Comparison of ENCODE assay signal across 7 cellular contexts in the genomic region with DNA sequence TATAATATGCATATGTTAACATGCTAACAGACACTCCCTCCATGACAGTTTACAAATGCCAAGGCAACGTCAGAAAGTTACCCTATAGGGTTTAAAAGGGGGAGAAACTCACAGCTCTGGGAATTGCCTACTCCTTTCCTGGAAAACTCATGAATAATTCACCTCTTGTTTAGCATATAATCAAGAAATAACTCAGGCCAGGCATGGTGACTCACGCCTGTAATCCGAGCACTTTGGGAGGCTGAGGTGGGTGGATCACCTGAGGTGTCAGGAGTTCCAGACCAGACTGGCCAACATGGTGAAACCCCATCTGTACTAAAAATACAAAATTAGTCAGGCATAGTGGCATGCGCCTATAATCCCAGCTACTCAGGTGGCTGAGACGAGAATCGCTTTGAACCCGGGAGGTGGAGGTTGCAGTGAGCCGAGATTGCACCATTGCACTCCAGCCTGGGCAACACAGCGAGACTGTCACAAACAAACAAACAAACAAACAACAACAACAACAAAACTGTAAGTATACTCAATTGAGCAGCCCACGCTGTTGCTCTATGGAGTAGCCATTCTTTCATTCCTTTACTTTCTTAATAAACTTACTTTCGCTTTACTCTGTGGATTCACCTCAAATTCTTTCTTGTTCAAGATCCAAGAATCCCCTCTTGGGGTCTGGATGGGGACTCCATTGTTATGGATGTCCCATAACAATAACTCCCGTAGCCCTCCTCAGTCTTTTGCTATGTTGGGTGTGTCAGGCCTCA. TPM values are rescaled to one million over a fixed set of nuclear protein-coding genes. Genes with fewer than 3 reads are reported as not detected.
A peak's percentile ranks its signal among the peaks of the same experiment; 100 is the strongest.
DNase-seq lines count a peak whose midpoint lies in the region; FAIRE-seq and TF ChIP-seq lines count a peak whose summit lies in the region.
"Not testable (repeated sequence)": the region's sequence is repeated elsewhere in the genome, so short reads cannot be mapped to it uniquely, and the experiment has no call there.

No MANE protein-coding gene starts in this region.

- H3K36me3 ChIP-seq in endothelial cell of umbilical vein (ENCODE audit: control insufficient read depth in 2 of 2, extremely low read depth in 1 of 2, insufficient read depth in 2 of 2, low read length in 2 of 2) = not testable (repeated sequence)

- not testable (repeated sequence) for TF ChIP-seq POLR2A in endothelial cell of umbilical vein (IDR thresholded peaks at IDR 0.05; ENCODE audit: low read depth, low read length)

- dilution Hi-C loops in endothelial cell of umbilical vein (cut with MboI; ENCODE audit: extremely low pct_ligation_motif_present, low sequenced_read_pairs) = not testable (repeated sequence)

- H3K27me3 ChIP-seq in endothelial cell of umbilical vein (ENCODE audit: control insufficient read depth in 2 of 2, insufficient read depth in 2 of 2, low read length in 2 of 2) = not testable (repeated sequence)

- H3K4me1 Mint-ChIP-seq in activated CD4-positive, alpha-beta memory T cell treated with anti-CD3 and anti-CD28 coated beads for 36 hours (ENCODE audit: low read depth) = peaks cover 20% of the 10 kb centered on the region
- H3K4me1 Mint-ChIP-seq in activated naive CD4-positive, alpha-beta T cell treated with anti-CD3 and anti-CD28 coated beads for 36 hours (ENCODE audit: low read depth) = peaks cover 27% of the 10 kb centered on the region

- H4K20me1 ChIP-seq in endothelial cell of umbilical vein (replicated peaks; ENCODE audit: control insufficient read depth, extremely low read depth, insufficient read depth, low read length) = not testable (repeated sequence)

- not testable (repeated sequence) for TF ChIP-seq CTCF in RWPE1 (conservative IDR thresholded peaks at IDR 0.05; ENCODE audit: low read depth); endothelial cell of umbilical vein (IDR thresholded peaks at IDR 0.05; ENCODE audit: extremely low read depth in 1 of 2, insufficient read depth in 1 of 2, low read depth in 1 of 2, low read length in 2 of 2)

- H2AFZ ChIP-seq in endothelial cell of umbilical vein (ENCODE audit: low read depth, low read length) = not testable (repeated sequence)

- not testable (repeated sequence) for H3K9me1 ChIP-seq in endothelial cell of umbilical vein (replicated peaks; ENCODE audit: control insufficient read depth, extremely low read depth, insufficient read depth, low read length)

- H3K4me1 ChIP-seq in endothelial cell of umbilical vein (ENCODE audit: control insufficient read depth, extremely low read depth, insufficient read depth, low read length) = not testable (repeated sequence)

- H3K9me3 Mint-ChIP-seq in activated CD4-positive, alpha-beta memory T cell treated with anti-CD3 and anti-CD28 coated beads for 36 hours; activated naive CD4-positive, alpha-beta T cell treated with anti-CD3 and anti-CD28 coated beads for 36 hours: not testable (repeated sequence)

- H3K27ac ChIP-seq in RWPE1 = peak overlapping the region; percentile 58
- not testable (repeated sequence) for H3K27ac ChIP-seq in endothelial cell of umbilical vein (ENCODE audit: insufficient read depth, low read depth, low read length)

- BruUV-seq in endothelial cell of umbilical vein (replicated peaks; lab: Mats Ljungman, UMichigan) = not testable (repeated sequence)

- H3K9ac ChIP-seq in endothelial cell of umbilical vein (replicated peaks; ENCODE audit: extremely low read depth, insufficient read depth, low read length) = not testable (repeated sequence)

- H3K36me3 Mint-ChIP-seq in activated CD4-positive, alpha-beta memory T cell treated with anti-CD3 and anti-CD28 coated beads for 36 hours = peaks cover 45% of the 10 kb centered on the region
- H3K36me3 Mint-ChIP-seq in activated naive CD4-positive, alpha-beta T cell treated with anti-CD3 and anti-CD28 coated beads for 36 hours (ENCODE audit: low read depth) = peaks cover 49% of the 10 kb centered on the region

- H3K27me3 Mint-ChIP-seq in activated CD4-positive, alpha-beta memory T cell treated with anti-CD3 and anti-CD28 coated beads for 36 hours; activated naive CD4-positive, alpha-beta T cell treated with anti-CD3 and anti-CD28 coated beads for 36 hours (ENCODE audit: low read depth): not testable (repeated sequence)

- peak; percentile 8 for FAIRE-seq in endothelial cell of umbilical vein (lab: Jason Lieb, UNC)

- intact Hi-C loops in activated CD4-positive, alpha-beta memory T cell treated with anti-CD3 and anti-CD28 coated beads for 36 hours (cut with micrococcal nuclease) = loop anchor here (1.0 to 10.0 kb wide), 6 partner anchors 30 to 284 kb away; a partner anchor contains a TSS
- intact Hi-C loops in activated naive CD4-positive, alpha-beta T cell treated with anti-CD3 and anti-CD28 coated beads for 36 hours (cut with micrococcal nuclease) = loop anchor here (1.0 kb wide), 3 partner anchors 60 to 166 kb away; no protein-coding TSS in a partner anchor
- intact Hi-C loops in endothelial cell of umbilical vein (cut with micrococcal nuclease) = not testable (repeated sequence)

- peak overlapping the region; percentile 64 for H3K27ac Mint-ChIP-seq in activated CD4-positive, alpha-beta memory T cell treated with anti-CD3 and anti-CD28 coated beads for 36 hours
- H3K27ac Mint-ChIP-seq in activated naive CD4-positive, alpha-beta T cell treated with anti-CD3 and anti-CD28 coated beads for 36 hours = peak overlapping the region; percentile 74

- not testable (repeated sequence) for H3K79me2 ChIP-seq in endothelial cell of umbilical vein (ENCODE audit: control insufficient read depth, insufficient read depth, low read length)

- H3K4me2 ChIP-seq in endothelial cell of umbilical vein (ENCODE audit: insufficient read depth, low read length) = not testable (repeated sequence)

- not testable (repeated sequence) for H3K9me3 ChIP-seq in endothelial cell of umbilical vein (replicated peaks; ENCODE audit: control insufficient read depth, insufficient read depth, low read length)

- H3K4me3 ChIP-seq in endothelial cell of umbilical vein (replicated peaks in 1 of 3; ENCODE audit: insufficient read depth in 1 of 3, low read depth in 1 of 3, low read length in 3 of 3) = not testable (repeated sequence)

- CTCF ChIA-PET in HEK293T (lab: Yijun Ruan, JAX); endothelial cell of umbilical vein (lab: Charles Lee): not testable (repeated sequence)
- CTCF ChIA-PET in RWPE1 (lab: Yijun Ruan, JAX) = interaction anchor here (0.6 kb wide), 2 partner anchors 8 to 326 kb away, joined by 3 read pairs; no protein-coding TSS in a partner anchor
- CTCF ChIA-PET in activated CD4-positive, alpha-beta memory T cell treated with anti-CD3 and anti-CD28 coated beads for 36 hours (lab: Charles Lee) = interaction anchor here (0.8 kb wide), 1 partner anchor 28 kb away, joined by 5 read pairs; no protein-coding TSS in a partner anchor
- CTCF ChIA-PET in activated naive CD4-positive, alpha-beta T cell treated with anti-CD3 and anti-CD28 coated beads for 36 hours (lab: Charles Lee) = interaction anchor here (1.6 kb wide), 1 partner anchor 189 kb away, joined by 4 read pairs; no protein-coding TSS in a partner anchor

- not testable (repeated sequence) for H3K4me3 Mint-ChIP-seq in activated CD4-positive, alpha-beta memory T cell treated with anti-CD3 and anti-CD28 coated beads for 36 hours; activated naive CD4-positive, alpha-beta T cell treated with anti-CD3 and anti-CD28 coated beads for 36 hours

- not testable (repeated sequence) for DNase-seq in HEK293T (ENCODE audit: extremely low spot score); RWPE1 (ENCODE audit: low spot score); endothelial cell of umbilical vein (ENCODE audit: low read depth, low spot score)
- DNase-seq in activated CD4-positive, alpha-beta memory T cell treated with anti-CD3 and anti-CD28 coated beads for 36 hours = peak; percentile 89
- DNase-seq in activated naive CD4-positive, alpha-beta T cell treated with anti-CD3 and anti-CD28 coated beads for 36 hours = peak; percentile 84
- DNase-seq in myocyte (ENCODE audit: low read depth) = peak; percentile 40
- peak; percentile 90 for DNase-seq in stimulated activated CD4-positive, alpha-beta T cell treated with anti-CD3 and anti-CD28 coated beads, Interleukin-1b, Interleukin-23, amount 100 ng/mL, for 48 hours

- POLR2A ChIA-PET in HEK293T (lab: Yijun Ruan, JAX); RWPE1 (lab: Yijun Ruan, JAX; ENCODE audit: low non-redundant PET); endothelial cell of umbilical vein (lab: Charles Lee): not testable (repeated sequence)
- POLR2A ChIA-PET in activated CD4-positive, alpha-beta memory T cell treated with anti-CD3 and anti-CD28 coated beads for 36 hours (lab: Charles Lee) = interaction anchor here (0.7 to 2.9 kb wide), 2 partner anchors 31 to 61 kb away, joined by 3 to 6 read pairs; no protein-coding TSS in a partner anchor

TF ChIP-seq in HEK293T, 16 proteins besides CTCF, POLR2A, EP300 and RAD21:
- peak; percentile 38; the same call in 1 of the 2 replicates for TF ChIP-seq BHLHE40 (IDR thresholded peaks at IDR 0.05; ENCODE audit: borderline replicate concordance)

RNA-seq across cellular contexts. Expression of a gene that starts 30.0 kb away (rescaled TPM):
- 100 to 1,000 TPM; 388 to 398 TPM for total RNA-seq in activated CD4-positive, alpha-beta memory T cell treated with anti-CD3 and anti-CD28 coated beads for 36 hours
- total RNA-seq in activated naive CD4-positive, alpha-beta T cell treated with anti-CD3 and anti-CD28 coated beads for 36 hours = 100 to 1,000 TPM; 527 to 537 TPM
- total RNA-seq in endothelial cell of umbilical vein = 290 and 293 TPM in 2 replicates
- polyA plus RNA-seq in endothelial cell of umbilical vein = 90.8 and 145 TPM in 2 replicates
- polyA plus RNA-seq in endothelial cell of umbilical vein (2011; cell fraction: cytosol; rRNA removed) = 185 and 226 TPM in 2 replicates
- polyA plus RNA-seq in endothelial cell of umbilical vein (2011; cell fraction: nucleus; rRNA removed) = 72.9 and 137 TPM in 2 replicates
- 213 and 278 TPM in 2 replicates for polyA plus RNA-seq in endothelial cell of umbilical vein (2012)
- 89.1 and 127 TPM in 2 replicates for polyA minus RNA-seq in endothelial cell of umbilical vein
- 205 TPM for polyA minus RNA-seq in endothelial cell of umbilical vein (2011; cell fraction: cytosol; rRNA and poly(A)+ RNA removed)
- polyA minus RNA-seq in endothelial cell of umbilical vein (2011; cell fraction: nucleus; rRNA and poly(A)+ RNA removed) = 56.9 and 65.7 TPM in 2 replicates
- 258 and 268 TPM in 2 replicates for total RNA-seq in myocyte
- polyA plus RNA-seq in myocyte (2012) = 124 TPM
